In genomic region chr3:13254028-13254951, GRCh38 we compare ENCODE assay signal across 19 cellular contexts.
A peak's percentile ranks its signal among the peaks of the same experiment; 100 is the strongest.
DNase-seq lines count a peak whose midpoint lies in the region; ATAC-seq and TF ChIP-seq lines count a peak whose summit lies in the region.
"Had no signal": no experiment of that assay in that cellular context is flagged by ENCODE, and none has a peak within 500 bp of the region (broad histone marks: within the 10 kb centered on the region; RNA-seq: fewer than 3 reads in every experiment).

No MANE protein-coding gene starts in this region.

- H3K36me3 ChIP-seq in BLaER1, result no peaks in the 10 kb centered on the region
- H3K36me3 ChIP-seq in H7 (replicated peaks; ENCODE audit: control insufficient read depth, insufficient read depth, low read length), result no peaks in the 10 kb centered on the region
- no peaks in the 10 kb centered on the region for H3K36me3 ChIP-seq in liver (ENCODE audit: control insufficient read depth in 4 of 4, insufficient read depth in 3 of 4, low read depth in 1 of 4, low read length in 3 of 4)
- H3K36me3 ChIP-seq: MG63 had no signal

- H3K4me1 ChIP-seq in BLaER1, result peaks cover 70% of the 10 kb centered on the region
- H3K4me1 ChIP-seq in liver (ENCODE audit: control insufficient read depth in 4 of 4, insufficient read depth in 4 of 4, low read length in 3 of 4), result peaks cover 21 to 48% (median 40%) of the 10 kb centered on the region in 4 donors

- H3K27me3 Mint-ChIP-seq in activated T-helper 2 cell treated with anti-CD3 and anti-CD28 coated beads, Interferon-gamma antibody, Interleukin-2, Interleukin-4, amounts not matched to agents 10 μg/mL and 5 μg/mL and 100 μg/mL, durations not matched to agents 14 hours and 24 hours and 36 hours (ENCODE audit: low read depth), result peaks cover 8% of the 10 kb centered on the region

- TF ChIP-seq RAD21 in liver (IDR thresholded peaks at IDR 0.05), result peak; percentile 16 to 45

- intact Hi-C loops in activated T-helper 2 cell treated with anti-CD3 and anti-CD28 coated beads, Interferon-gamma antibody, Interleukin-2, Interleukin-4, amounts not matched to agents 10 μg/mL and 5 μg/mL and 100 μg/mL, durations not matched to agents 14 hours and 24 hours and 36 hours (cut with micrococcal nuclease), result no loop called here

- peak overlapping the region; percentile 51 for H3K4me2 ChIP-seq in BLaER1

- no peak overlapping the region; the same call in 1 of the 2 replicates for H3K27ac ChIP-seq in BLaER1
- no peak overlapping the region for H3K27ac ChIP-seq in liver (ENCODE audit: low read depth in 1 of 2, low read length in 2 of 2)
- H3K27ac ChIP-seq: GM23248, HL-60 had no signal

- WGBS in liver, result 41% methylated on average over 28 of the region's 28 CpGs

- H3K9me3 ChIP-seq in BLaER1 (no peaks in the 10 kb centered on the region), liver (ENCODE audit: control insufficient read depth in 4 of 4, low read length in 3 of 4) (no peaks in the 10 kb centered on the region)
- H3K9me3 ChIP-seq: MG63 had no signal

- no peak overlapping the region for H3K4me3 Mint-ChIP-seq in activated T-helper 2 cell treated with anti-CD3 and anti-CD28 coated beads, Interferon-gamma antibody, Interleukin-2, Interleukin-4, amounts not matched to agents 10 μg/mL and 5 μg/mL and 100 μg/mL, durations not matched to agents 14 hours and 24 hours and 36 hours (ENCODE audit: low read depth)
- H3K4me3 Mint-ChIP-seq: IgD-negative memory B cell had no signal

- no peaks in the 10 kb centered on the region for H3K36me3 Mint-ChIP-seq in activated T-helper 2 cell treated with anti-CD3 and anti-CD28 coated beads, Interferon-gamma antibody, Interleukin-2, Interleukin-4, amounts not matched to agents 10 μg/mL and 5 μg/mL and 100 μg/mL, durations not matched to agents 14 hours and 24 hours and 36 hours (ENCODE audit: low read depth)
- H3K36me3 Mint-ChIP-seq: IgD-negative memory B cell had no signal

- ATAC-seq in GM21619 (IDR thresholded peaks at IDR 0.05; ENCODE audit: unreplicated experiment), result no peak

- no peaks in the 10 kb centered on the region for H3K9me3 Mint-ChIP-seq in activated T-helper 2 cell treated with anti-CD3 and anti-CD28 coated beads, Interferon-gamma antibody, Interleukin-2, Interleukin-4, amounts not matched to agents 10 μg/mL and 5 μg/mL and 100 μg/mL, durations not matched to agents 14 hours and 24 hours and 36 hours
- H3K9me3 Mint-ChIP-seq: IgD-negative memory B cell had no signal

- DNase-seq in H7 (peak; percentile 73), NCI-H510A treated with DMSO at 0.1 percent for 48 hours (lab: John Stamatoyannopoulos, UW) (peak; percentile 57)
- no peak for DNase-seq in activated CD4-positive, alpha-beta T cell treated with anti-CD3 and anti-CD28 coated beads for 1 hour
- DNase-seq in activated T-helper 2 cell treated with anti-CD3 and anti-CD28 coated beads, Interferon-gamma antibody, Interleukin-2, Interleukin-4, amounts not matched to agents 10 μg/mL and 5 μg/mL and 100 μg/mL, durations not matched to agents 14 hours and 24 hours and 36 hours (ENCODE audit: low spot score), result no peak
- DNase-seq: AML-193, GDM1, GM23248, Kasumi-1, MG63, NCI-H1048, NCI-H1436, NCI-H1930, NCI-H2227 treated with DMSO at 0.1 percent for 48 hours, NCI-H524 treated with DMSO at 0.1 percent for 48 hours had no signal

- no peaks in the 10 kb centered on the region for H3K4me1 Mint-ChIP-seq in activated T-helper 2 cell treated with anti-CD3 and anti-CD28 coated beads, Interferon-gamma antibody, Interleukin-2, Interleukin-4, amounts not matched to agents 10 μg/mL and 5 μg/mL and 100 μg/mL, durations not matched to agents 14 hours and 24 hours and 36 hours (ENCODE audit: low read depth)

- H3K27me3 ChIP-seq in BLaER1 (no peaks in the 10 kb centered on the region), H7 (ENCODE audit: control insufficient read depth, insufficient read depth, low read length) (no peaks in the 10 kb centered on the region), liver (ENCODE audit: control insufficient read depth in 4 of 4, insufficient read depth in 4 of 4, low read length in 3 of 4) (no peaks in the 10 kb centered on the region)
- H3K27me3 ChIP-seq: MG63 had no signal

- H3K9ac ChIP-seq in BLaER1 (no peak overlapping the region; the same call in 1 of the 2 replicates), liver (ENCODE audit: low read depth in 1 of 2, low read length in 2 of 2) (no peak overlapping the region)
- H3K9ac ChIP-seq: GM23248 had no signal

- no peak for TF ChIP-seq CTCF in liver (IDR thresholded peaks at IDR 0.05; ENCODE audit: low read depth, low read length, missing input control)

- H3K27ac Mint-ChIP-seq in activated T-helper 2 cell treated with anti-CD3 and anti-CD28 coated beads, Interferon-gamma antibody, Interleukin-2, Interleukin-4, amounts not matched to agents 10 μg/mL and 5 μg/mL and 100 μg/mL, durations not matched to agents 14 hours and 24 hours and 36 hours, result no peak overlapping the region
- H3K27ac Mint-ChIP-seq: IgD-negative memory B cell had no signal

- no peaks in the 10 kb centered on the region for H4K20me1 ChIP-seq in BLaER1

- no peak overlapping the region for H3K4me3 ChIP-seq in BLaER1
- H3K4me3 ChIP-seq in H7 (ENCODE audit: insufficient read depth, low read depth, low read length), result no peak overlapping the region
- no peak overlapping the region for H3K4me3 ChIP-seq in liver (ENCODE audit: low read depth in 1 of 3, low read length in 3 of 3)
- H3K4me3 ChIP-seq: GM23248, MG63 had no signal

TF ChIP-seq in liver, 16 proteins besides CTCF, POLR2A, EP300 and RAD21:
- TF ChIP-seq MAX (IDR thresholded peaks at IDR 0.05) (peak; percentile 64), ATF3 (IDR thresholded peaks at IDR 0.05) (peak; percentile 12), JUND (IDR thresholded peaks at IDR 0.05) (peak in 1 of 2 donors; percentile 50), FOXA1 (IDR thresholded peaks at IDR 0.05) (peak; percentile 35), REST (IDR thresholded peaks at IDR 0.05) (peak; percentile 26), FOXA2 (IDR thresholded peaks at IDR 0.05) (peak; percentile 69), NR2F2 (IDR thresholded peaks at IDR 0.05) (peak; percentile 86), TAF1 (conservative IDR thresholded peaks at IDR 0.05) (no peak), ZBTB33 (IDR thresholded peaks at IDR 0.05) (peak; percentile 43), HNF4G (IDR thresholded peaks at IDR 0.05) (no peak), RXRA (IDR thresholded peaks at IDR 0.05) (peak; percentile 99), HNF4A (conservative IDR thresholded peaks at IDR 0.05) (peak; percentile 69 to 79), YY1 (IDR thresholded peaks at IDR 0.05) (peak; percentile 57), SP1 (IDR thresholded peaks at IDR 0.05) (peak; percentile 69), EGR1 (IDR thresholded peaks at IDR 0.05; ENCODE audit: low read depth in 2 of 2) (no peak)

Comparison
In these comparisons a context has a peak if more than half of its experiments do, and no peak if none do; other contexts are left out.
1. DNase-seq: peak in H7 (single experiment) and NCI-H510A treated with DMSO at 0.1 percent for 48 hours (single experiment); none in activated CD4-positive, alpha-beta T cell treated with anti-CD3 and anti-CD28 coated beads for 1 hour (single experiment) and activated T-helper 2 cell treated with anti-CD3 and anti-CD28 coated beads, Interferon-gamma antibody, Interleukin-2, Interleukin-4, amounts not matched to agents 10 μg/mL and 5 μg/mL and 100 μg/mL, durations not matched to agents 14 hours and 24 hours and 36 hours (single experiment).